Comparison of ENCODE assay signal across 20 cellular contexts in the genomic region with DNA sequence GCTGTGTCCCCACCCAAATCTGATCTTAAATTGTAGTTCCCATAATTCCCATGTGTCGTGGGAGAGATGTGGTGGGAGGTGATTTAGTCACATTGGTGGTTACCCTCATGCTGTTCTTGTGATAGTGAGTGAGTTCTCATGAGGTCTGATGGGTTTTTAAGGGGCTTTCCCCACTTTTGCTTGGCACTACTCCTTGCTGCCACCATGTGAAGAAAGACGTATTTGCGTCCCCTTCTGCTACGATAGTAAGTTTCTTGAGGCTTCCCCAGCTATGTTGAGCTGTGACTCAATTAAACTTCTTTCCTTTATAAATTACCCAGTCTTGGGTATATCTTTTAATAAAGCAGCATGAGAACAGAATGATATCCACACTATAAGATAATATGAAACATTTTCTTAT.
"Had no signal": no experiment of that assay in that cellular context is flagged by ENCODE, and none has a peak within 500 bp of the region (broad histone marks: within the 10 kb centered on the region; RNA-seq: fewer than 3 reads in every experiment).

No MANE protein-coding gene starts in this region.

- H3K4me3 ChIP-seq: coronary artery, lower lobe of right lung, smooth muscle cell, suprapubic skin, vagina had no signal

- H3K36me3 Mint-ChIP-seq: natural killer cell had no signal

- H3K79me2 ChIP-seq: parathyroid adenoma had no signal

- H3K9me3 Mint-ChIP-seq: stimulated activated naive CD8-positive, alpha-beta T cell treated with anti-CD3 and anti-CD28 coated beads, Interleukin-15, amount 100 ng/mL, for 72 hours had no signal

- H3K36me3 ChIP-seq: lower lobe of right lung, neutrophil, suprapubic skin, vagina had no signal

- H3K9me3 ChIP-seq: lower lobe of right lung, neutrophil, suprapubic skin, vagina had no signal

- H3K4me1 Mint-ChIP-seq: natural killer cell; stimulated activated naive CD8-positive, alpha-beta T cell treated with anti-CD3 and anti-CD28 coated beads, Interleukin-15, amount 100 ng/mL, for 72 hours had no signal

- DNase-seq: dermis blood vessel endothelial cell; effector memory CD4-positive, alpha-beta T cell; hypothalamus; left ventricle myocardium superior; lower lobe of right lung; natural killer cell; stimulated activated CD4-positive, alpha-beta T cell treated with anti-CD3 and anti-CD28 coated beads, Interleukin-12 subunit alpha, Interleukin-12 subunit beta, amount 100 ng/mL, for 4 hours; stimulated activated CD4-positive, alpha-beta T cell treated with anti-CD3 and anti-CD28 coated beads, Interleukin-1b, Interleukin-23, amount 100 ng/mL, for 48 hours; stimulated activated CD4-positive, alpha-beta T cell treated with anti-CD3 and anti-CD28 coated beads, Interleukin-4, amount 100 ng/mL, for 1 hour; stimulated activated CD8-positive, alpha-beta memory T cell treated with anti-CD3 and anti-CD28 coated beads, Interleukin-4, amount 100 ng/mL, for 48 hours; stimulated activated naive CD4-positive, alpha-beta T cell; stimulated activated naive CD8-positive, alpha-beta T cell treated with anti-CD3 and anti-CD28 coated beads, Interleukin-15, amount 100 ng/mL, for 72 hours; trophoblast cell had no signal

- H2AFZ ChIP-seq: parathyroid adenoma had no signal

- H3K27me3 Mint-ChIP-seq: progenitor cell of endocrine pancreas; stimulated activated naive CD8-positive, alpha-beta T cell treated with anti-CD3 and anti-CD28 coated beads, Interleukin-15, amount 100 ng/mL, for 72 hours had no signal

- H3K4me3 Mint-ChIP-seq: natural killer cell; stimulated activated naive CD8-positive, alpha-beta T cell treated with anti-CD3 and anti-CD28 coated beads, Interleukin-15, amount 100 ng/mL, for 72 hours had no signal

- H3K27ac Mint-ChIP-seq: natural killer cell; progenitor cell of endocrine pancreas; stimulated activated naive CD8-positive, alpha-beta T cell treated with anti-CD3 and anti-CD28 coated beads, Interleukin-15, amount 100 ng/mL, for 72 hours had no signal

- H3K27ac ChIP-seq: coronary artery, lower lobe of right lung, neutrophil, parathyroid adenoma, suprapubic skin, vagina had no signal

- H3K9ac ChIP-seq: parathyroid adenoma had no signal

- H3K4me2 ChIP-seq: smooth muscle cell had no signal

- H3K4me1 ChIP-seq: lower lobe of right lung, parathyroid adenoma, suprapubic skin, vagina had no signal

- H3K27me3 ChIP-seq: neutrophil, suprapubic skin, vagina had no signal
